In the genomic region with DNA sequence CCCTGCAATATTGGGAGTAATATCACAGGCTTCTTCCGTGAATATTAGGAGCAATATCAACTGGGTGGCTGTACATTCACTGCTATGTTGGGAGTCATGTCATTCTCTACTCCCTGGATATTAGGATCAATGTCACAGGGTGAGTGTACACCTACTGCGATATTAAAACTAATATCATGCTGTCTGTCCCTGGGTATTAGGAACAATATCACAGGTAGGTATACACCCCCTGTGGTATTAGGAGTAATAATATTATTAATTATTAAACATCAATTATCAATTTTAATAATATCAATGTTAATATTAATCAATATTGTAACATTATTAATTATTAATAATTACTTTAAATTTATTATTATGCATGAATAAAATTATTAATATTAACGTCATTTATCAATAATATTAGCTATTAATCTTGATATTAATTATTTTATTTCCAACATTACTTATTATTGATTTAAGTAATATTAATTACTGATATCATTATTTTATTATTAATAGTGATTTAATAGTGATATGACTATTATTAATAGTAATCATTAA, we compare ENCODE assay signal across 20 cellular contexts.
DNase-seq lines count a peak whose midpoint lies in the region; ATAC-seq, FAIRE-seq and TF ChIP-seq lines count a peak whose summit lies in the region.
"Had no signal": no experiment of that assay in that cellular context is flagged by ENCODE, and none has a peak within 500 bp of the region (broad histone marks: within the 10 kb centered on the region; RNA-seq: fewer than 3 reads in every experiment).

No MANE protein-coding gene starts in this region.

- TF ChIP-seq POLR2A in K562 (conservative IDR thresholded peaks at IDR 0.05), result no peak

- DNase-seq in RCC 7860 (ENCODE audit: low spot score), result no peak
- DNase-seq in K562 (ENCODE audit: extremely low read depth in 1 of 4, low spot score in 3 of 4), result no peak
- no peak for DNase-seq in kidney
- no peak for DNase-seq in MCF 10A (ENCODE audit: unreplicated experiment)
- no peak for DNase-seq in NK-92 (lab: John Stamatoyannopoulos, UW; ENCODE audit: unreplicated experiment)
- DNase-seq: AML-193; CD4-positive, alpha-beta memory T cell; DMS153; DMS79; GF-D8; GOT3; H7; HFFc6; IMR-90 had no signal

- no peak overlapping the region for H3K4me3 Mint-ChIP-seq in MCF 10A (ENCODE audit: unreplicated experiment)
- H3K4me3 Mint-ChIP-seq: CD14-positive monocyte; CD4-positive, alpha-beta memory T cell; HFFc6 had no signal

- BruUV-seq in K562 (replicated peaks; lab: Mats Ljungman, UMichigan) (no TSS peak), MCF 10A (replicated peaks; lab: Mats Ljungman, UMichigan) (no TSS peak)

- H3K27me3 Mint-ChIP-seq in MCF 10A (ENCODE audit: insufficient read depth, unreplicated experiment), result no peaks in the 10 kb centered on the region
- H3K27me3 Mint-ChIP-seq: CD4-positive, alpha-beta memory T cell had no signal

- TF ChIP-seq RAD21 in K562 (CRISPR knock-in tag; conservative IDR thresholded peaks at IDR 0.05 in 1 of 2, IDR thresholded peaks at IDR 0.05 in 1 of 2), result no peak

- H3K4me1 Mint-ChIP-seq in MCF 10A (ENCODE audit: insufficient read depth, unreplicated experiment), result no peaks in the 10 kb centered on the region
- H3K4me1 Mint-ChIP-seq: CD14-positive monocyte; CD4-positive, alpha-beta memory T cell had no signal

- FAIRE-seq in RCC 7860 (lab: Jason Lieb, UNC) (peak; percentile 92), K562 (lab: Jason Lieb, UNC) (no peak), kidney (lab: Jason Lieb, UNC) (peak; percentile 99)
- FAIRE-seq: A549, HTR-8/SVneo had no signal

- no peak overlapping the region for H3K9ac ChIP-seq in K562 (ENCODE audit: insufficient read depth in 1 of 2, low read depth in 2 of 2, low read length in 2 of 2)
- H3K9ac ChIP-seq in kidney (ENCODE audit: low read length in 2 of 2), result no peak overlapping the region
- H3K9ac ChIP-seq: BLaER1 had no signal

- no peak overlapping the region for H3K4me3 ChIP-seq in K562
- no peak overlapping the region for H3K4me3 ChIP-seq in kidney (ENCODE audit: low read length in 2 of 2)
- H3K4me3 ChIP-seq: A549, BLaER1 had no signal

- no peaks in the 10 kb centered on the region for H3K36me3 Mint-ChIP-seq in MCF 10A (ENCODE audit: insufficient read depth, unreplicated experiment)
- H3K36me3 Mint-ChIP-seq: CD14-positive monocyte had no signal

- H3K27me3 ChIP-seq in K562 (ENCODE audit: control insufficient read depth in 2 of 2, insufficient read depth in 2 of 2, low read length in 2 of 2), result no peaks in the 10 kb centered on the region
- H3K27me3 ChIP-seq: BLaER1 had no signal

- H3K9me3 ChIP-seq in K562 (replicated peaks; ENCODE audit: control insufficient read depth, insufficient read depth, low read depth, low read length), result no peaks in the 10 kb centered on the region
- H3K9me3 ChIP-seq in kidney (ENCODE audit: control insufficient read depth in 1 of 2, low read length in 2 of 2), result no peaks in the 10 kb centered on the region
- H3K9me3 ChIP-seq: A549 had no signal

- in situ Hi-C loops in K562 (cut with MboI), result no loop called here

- H3K27ac ChIP-seq in K562 (ENCODE audit: extremely low read depth, low read depth, low read length), result no peak overlapping the region
- H3K27ac ChIP-seq in kidney (ENCODE audit: low read depth in 2 of 2, low read length in 2 of 2), result no peak overlapping the region
- H3K27ac ChIP-seq: A549, BLaER1 had no signal

- CTCF ChIA-PET in K562 (lab: Yijun Ruan, JAX; ENCODE audit: low intra/inter-chr PET ratio), result no interaction called here
- CTCF ChIA-PET in MCF 10A (lab: Yijun Ruan, JAX), result no interaction called here

- POLR2A ChIA-PET in K562 (lab: Yijun Ruan, JAX) (no interaction called here), MCF 10A (lab: Yijun Ruan, JAX) (no interaction called here)

- no peaks in the 10 kb centered on the region for H4K20me1 ChIP-seq in K562 (replicated peaks; ENCODE audit: control insufficient read depth, insufficient read depth, low read length)
- H4K20me1 ChIP-seq: BLaER1 had no signal

- H3K4me1 ChIP-seq in K562 (replicated peaks in 1 of 2; ENCODE audit: control insufficient read depth in 2 of 2, insufficient read depth in 2 of 2, low read length in 2 of 2) (no peaks in the 10 kb centered on the region), kidney (ENCODE audit: control insufficient read depth in 1 of 2, insufficient read depth in 1 of 2, low read depth in 1 of 2, low read length in 2 of 2) (no peaks in the 10 kb centered on the region)
- H3K4me1 ChIP-seq: A549, BLaER1 had no signal

- H3K9me1 ChIP-seq in K562 (ENCODE audit: control insufficient read depth, insufficient read depth, low read length), result no peaks in the 10 kb centered on the region

- no peak for TF ChIP-seq EP300 in K562 (IDR thresholded peaks at IDR 0.05; ENCODE audit: low read length)

- 63% methylated on average over 3 of the region's 3 CpGs for WGBS in K562 (ENCODE audit: insufficient coverage, low coverage, missing lambda C conversion rate)

- no peak overlapping the region for H3K27ac Mint-ChIP-seq in MCF 10A (ENCODE audit: low read depth, unreplicated experiment)
- H3K27ac Mint-ChIP-seq: CD14-positive monocyte; CD4-positive, alpha-beta memory T cell; HFFc6 had no signal

- no peak overlapping the region for H3K4me2 ChIP-seq in K562 (ENCODE audit: insufficient read depth, low read length)
- H3K4me2 ChIP-seq: A549, BLaER1 had no signal

- TF ChIP-seq CTCF in K562 (IDR thresholded peaks at IDR 0.05 in 2 of 3, conservative IDR thresholded peaks at IDR 0.05 in 1 of 3; ENCODE audit: insufficient read depth in 2 of 3, low read depth in 1 of 3, low read length in 3 of 3), result no peak
- no peak for TF ChIP-seq CTCF in kidney (IDR thresholded peaks at IDR 0.05; ENCODE audit: borderline replicate concordance, extremely low read depth, insufficient read depth)
- no peak for TF ChIP-seq CTCF in MCF 10A (IDR thresholded peaks at IDR 0.05; ENCODE audit: unreplicated experiment)

- H2AFZ ChIP-seq in K562 (ENCODE audit: low read depth, low read length), result no peak overlapping the region

- no peaks in the 10 kb centered on the region for H3K36me3 ChIP-seq in K562 (ENCODE audit: control insufficient read depth, insufficient read depth, low read length)
- no peaks in the 10 kb centered on the region for H3K36me3 ChIP-seq in kidney (ENCODE audit: control insufficient read depth in 1 of 2, insufficient read depth in 2 of 2, low read length in 2 of 2)
- H3K36me3 ChIP-seq: BLaER1 had no signal

- ATAC-seq in K562, result no peak
- no peak for ATAC-seq in SK-N-SH treated with all-trans-retinoic acid at 6 μM for 48 hours
- ATAC-seq: A549, HCT116 had no signal

- H3K9me3 Mint-ChIP-seq in MCF 10A (ENCODE audit: unreplicated experiment), result peaks cover 30% of the 10 kb centered on the region

- intact Hi-C loops in K562 (cut with micrococcal nuclease) (no loop called here), kidney (cut with DNase I) (no loop called here), MCF 10A (cut with micrococcal nuclease) (no loop called here)

- no peaks in the 10 kb centered on the region for H3K79me2 ChIP-seq in K562 (ENCODE audit: control insufficient read depth, insufficient read depth, low read length)

TF ChIP-seq in K562, 482 proteins besides CTCF, POLR2A, EP300 and RAD21:
- peak in 1 of 2 experiments; percentile 32 for TF ChIP-seq NCOA2 (IDR thresholded peaks at IDR 0.05; ENCODE audit: partially characterized antibody in 2 of 2)
- peak; percentile 90 for TF ChIP-seq DACH1 (IDR thresholded peaks at IDR 0.05; ENCODE audit: partially characterized antibody)
- no peak for TF ChIP-seq ATF7 (IDR thresholded peaks at IDR 0.05)
- no peak for TF ChIP-seq SP2 (IDR thresholded peaks at IDR 0.05; ENCODE audit: extremely low read depth, low read depth, low read length, poor library complexity, severe bottlenecking)
- TF ChIP-seq MCM7 (IDR thresholded peaks at IDR 0.05), result 0 out of 4 replicates have a peak, but pooled peaks of 1 of the 2 experiments have one; percentile 58
- peak; percentile 81 for TF ChIP-seq SAFB (IDR thresholded peaks at IDR 0.05; ENCODE audit: borderline replicate concordance, low read depth, low read length)

TF ChIP-seq in SK-N-SH treated with all-trans-retinoic acid at 6 μM for 48 hours, 23 proteins besides CTCF, POLR2A, EP300 and RAD21:
- TF ChIP-seq RARB (CRISPR knock-in tag; IDR thresholded peaks at IDR 0.05) (no peak), TCF4 (CRISPR knock-in tag; IDR thresholded peaks at IDR 0.05; ENCODE audit: borderline replicate concordance) (no peak), TOX (CRISPR knock-in tag; IDR thresholded peaks at IDR 0.05; ENCODE audit: borderline replicate concordance) (no peak), ARNTL (CRISPR knock-in tag; IDR thresholded peaks at IDR 0.05; ENCODE audit: borderline replicate concordance, low read depth) (no peak), ZFP30 (CRISPR knock-in tag; IDR thresholded peaks at IDR 0.05) (no peak), SNAI2 (CRISPR knock-in tag; IDR thresholded peaks at IDR 0.05) (no peak)
- TF ChIP-seq, protein P1, sequence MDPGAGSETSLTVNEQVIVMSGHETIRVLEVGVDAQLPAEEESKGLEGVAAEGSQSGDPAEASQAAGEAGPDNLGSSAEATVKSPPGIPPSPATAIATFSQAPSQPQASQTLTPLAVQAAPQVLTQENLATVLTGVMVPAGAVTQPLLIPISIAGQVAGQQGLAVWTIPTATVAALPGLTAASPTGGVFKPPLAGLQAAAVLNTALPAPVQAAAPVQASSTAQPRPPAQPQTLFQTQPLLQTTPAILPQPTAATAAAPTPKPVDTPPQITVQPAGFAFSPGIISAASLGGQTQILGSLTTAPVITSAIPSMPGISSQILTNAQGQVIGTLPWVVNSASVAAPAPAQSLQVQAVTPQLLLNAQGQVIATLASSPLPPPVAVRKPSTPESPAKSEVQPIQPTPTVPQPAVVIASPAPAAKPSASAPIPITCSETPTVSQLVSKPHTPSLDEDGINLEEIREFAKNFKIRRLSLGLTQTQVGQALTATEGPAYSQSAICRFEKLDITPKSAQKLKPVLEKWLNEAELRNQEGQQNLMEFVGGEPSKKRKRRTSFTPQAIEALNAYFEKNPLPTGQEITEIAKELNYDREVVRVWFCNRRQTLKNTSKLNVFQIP (CRISPR knock-in tag; IDR thresholded peaks at IDR 0.05; ENCODE audit: borderline replicate concordance, low read depth), result no peak
